In the genomic region with DNA sequence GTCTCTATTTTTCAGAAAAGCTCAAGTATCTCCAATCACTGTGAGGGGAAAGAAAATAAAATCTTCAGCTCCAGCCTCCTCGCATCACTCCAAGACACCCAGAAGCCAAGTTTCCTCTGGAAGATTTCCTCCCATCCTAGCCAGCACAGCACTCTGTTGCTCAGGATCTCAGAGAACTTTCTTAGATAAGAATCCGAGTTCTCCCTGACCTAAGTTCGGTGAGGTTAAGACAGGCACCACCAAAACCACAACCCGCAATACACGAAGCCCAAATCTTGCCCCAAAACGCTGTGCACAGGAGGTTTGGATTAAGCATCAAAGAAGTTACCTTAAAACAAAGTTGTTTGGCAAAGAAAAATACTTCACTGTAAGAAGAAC, we compare ENCODE assay signal across 9 cellular contexts. TPM values are rescaled to one million over a fixed set of nuclear protein-coding genes. Genes with fewer than 3 reads are reported as not detected.
DNase-seq lines count a peak whose midpoint lies in the region; ATAC-seq, FAIRE-seq and TF ChIP-seq lines count a peak whose summit lies in the region.
"Had no signal": no experiment of that assay in that cellular context is flagged by ENCODE, and none has a peak within 500 bp of the region (broad histone marks: within the 10 kb centered on the region; RNA-seq: fewer than 3 reads in every experiment).

No MANE protein-coding gene starts in this region.

- peak overlapping the region; percentile 93 for H3K27ac Mint-ChIP-seq in CD8-positive, alpha-beta T cell

- intact Hi-C loops in CD8-positive, alpha-beta T cell (cut with DNase I, micrococcal nuclease), result loop anchor here (2.0 to 10.0 kb wide), 7 partner anchors 33 to 1165 kb away; partner anchors contain the start of gene OAT (in 1 of the 2)
- intact Hi-C loops in pancreas (cut with DNase I), result loop anchor here in 2 of 3 donors (5.0 to 10.0 kb wide), 2 partner anchors 195 to 203 kb away; no protein-coding TSS in a partner anchor

- TF ChIP-seq POLR2A in Peyer's patch (IDR thresholded peaks at IDR 0.05) (no peak), erythroblast (IDR thresholded peaks at IDR 0.05; ENCODE audit: low read length) (no peak)

- ATAC-seq in CD8-positive, alpha-beta T cell, result no peak
- ATAC-seq in pancreas (no peak), HG02623 (IDR thresholded peaks at IDR 0.05; ENCODE audit: unreplicated experiment) (no peak), HG03175 (IDR thresholded peaks at IDR 0.05; ENCODE audit: unreplicated experiment) (no peak), GM21529 (IDR thresholded peaks at IDR 0.05; ENCODE audit: unreplicated experiment) (no peak)
- ATAC-seq: HCT116 had no signal

- DNase-seq in CD8-positive, alpha-beta T cell, result peak in 1 of 7 experiments; percentile 48
- DNase-seq in Peyer's patch (no peak), erythroblast (lab: John Stamatoyannopoulos, UW) (peak; percentile 32 to 64), pancreas (no peak), NCI-H146 (lab: John Stamatoyannopoulos, UW) (no peak)

- H3K36me3 Mint-ChIP-seq in CD8-positive, alpha-beta T cell, result peaks cover 17% of the 10 kb centered on the region

- no peak overlapping the region for H3K4me3 ChIP-seq in CD8-positive, alpha-beta T cell (ENCODE audit: low read depth, low read length)
- H3K4me3 ChIP-seq in Peyer's patch, result peak overlapping the region in 2 of 4 donors; percentile 70 to 84
- H3K4me3 ChIP-seq in pancreas, result no peak overlapping the region

- H3K36me3 ChIP-seq in CD8-positive, alpha-beta T cell (ENCODE audit: insufficient read depth, low read length), result no peaks in the 10 kb centered on the region
- H3K36me3 ChIP-seq in Peyer's patch (no peaks in the 10 kb centered on the region), pancreas (no peaks in the 10 kb centered on the region)

- TF ChIP-seq CTCF in CD8-positive, alpha-beta T cell (IDR thresholded peaks at IDR 0.05), result no peak
- TF ChIP-seq CTCF in Peyer's patch (IDR thresholded peaks at IDR 0.05), result no peak
- TF ChIP-seq CTCF in pancreas (IDR thresholded peaks at IDR 0.05), result no peak

- POLR2A ChIA-PET in CD8-positive, alpha-beta T cell (lab: Charles Lee), result interaction anchor here (1.1 to 7.2 kb wide), 7 partner anchors 11 to 195 kb away, joined by 3 to 67 read pairs (median 10); no protein-coding TSS in a partner anchor

- H3K4me3 Mint-ChIP-seq in CD8-positive, alpha-beta T cell, result peak overlapping the region; percentile 97

- H3K27me3 Mint-ChIP-seq in CD8-positive, alpha-beta T cell (ENCODE audit: low read depth), result no peaks in the 10 kb centered on the region

- H3K27me3 ChIP-seq in CD8-positive, alpha-beta T cell (ENCODE audit: insufficient read depth, low read length), result no peaks in the 10 kb centered on the region
- H3K27me3 ChIP-seq in Peyer's patch (no peaks in the 10 kb centered on the region), pancreas (no peaks in the 10 kb centered on the region)

- no peaks in the 10 kb centered on the region for H3K9me3 Mint-ChIP-seq in CD8-positive, alpha-beta T cell

- H3K4me1 ChIP-seq in CD8-positive, alpha-beta T cell (ENCODE audit: insufficient read depth, low read length), result peaks cover 82% of the 10 kb centered on the region
- H3K4me1 ChIP-seq in Peyer's patch (peaks cover 15 to 77% (median 49%) of the 10 kb centered on the region in 4 donors), pancreas (peaks cover 24 to 67% (median 35%) of the 10 kb centered on the region in 3 donors)

- peak overlapping the region; percentile 13 for H3K27ac ChIP-seq in CD8-positive, alpha-beta T cell (ENCODE audit: low read depth, low read length)
- H3K27ac ChIP-seq in Peyer's patch (peak overlapping the region; percentile 86 to 95 (median 92)), pancreas (peak overlapping the region in 3 of 4 donors; percentile 13 to 73 (median 33))

- CTCF ChIA-PET in CD8-positive, alpha-beta T cell (lab: Charles Lee), result interaction anchor here (1.0 to 5.2 kb wide), 21 partner anchors 8 to 211 kb away, joined by 3 to 161 read pairs (median 24); no protein-coding TSS in a partner anchor

- no peak for FAIRE-seq in pancreas (lab: Jason Lieb, UNC)

- H3K9me3 ChIP-seq in CD8-positive, alpha-beta T cell (ENCODE audit: low read length), result no peaks in the 10 kb centered on the region
- H3K9me3 ChIP-seq in Peyer's patch (no peaks in the 10 kb centered on the region), pancreas (no peaks in the 10 kb centered on the region)

- WGBS in pancreas, 2 donors, result 52 to 54% methylated on average over 6 of the region's 6 CpGs

- H3K4me1 Mint-ChIP-seq in CD8-positive, alpha-beta T cell (ENCODE audit: low read depth), result peaks cover 81% of the 10 kb centered on the region

RNA-seq across cellular contexts. Expression of gene FAM53B, which starts 4.2 kb away (rescaled TPM):
- 10 to 100 TPM; 51.9 to 57.1 TPM for total RNA-seq in CD8-positive, alpha-beta T cell
- total RNA-seq in Peyer's patch (10 to 100 TPM; 72.7 to 92.1 (median 80.5) TPM), pancreas (10 to 100 TPM in 1 of 6 donors, 1 to 10 TPM in 5; 6.5 to 16.4 (median 8.5) TPM)
- polyA plus RNA-seq in pancreas, result 1 to 10 TPM; 5.3 to 9.7 TPM

RNA-seq across cellular contexts. Expression of gene EEF1AKMT2, which starts 51.7 kb away (rescaled TPM):
- total RNA-seq in CD8-positive, alpha-beta T cell, result 10 to 100 TPM; 13.8 to 13.9 TPM
- total RNA-seq in Peyer's patch (10 to 100 TPM in 3 of 4 donors, 1 to 10 TPM in 1; 9.5 to 23.3 (median 18.5) TPM), pancreas (1 to 10 TPM; 5.7 to 9.4 (median 6.9) TPM)
- polyA plus RNA-seq in pancreas, result 10 to 100 TPM; 10.0 to 11.9 TPM

Comparison
In these comparisons a context has a peak if more than half of its experiments do, and no peak if none do; other contexts are left out.
1. DNase-seq: peak in erythroblast (2 of 2); none in Peyer's patch (0 of 3), pancreas (0 of 6) and NCI-H146 (single experiment).
2. H3K27ac ChIP-seq: peak in every context shown above with its lines; median percentile 92 in Peyer's patch; 33 in pancreas; 13 in CD8-positive, alpha-beta T cell.